ENCODE assay signal across 25 cellular contexts in the genomic region with DNA sequence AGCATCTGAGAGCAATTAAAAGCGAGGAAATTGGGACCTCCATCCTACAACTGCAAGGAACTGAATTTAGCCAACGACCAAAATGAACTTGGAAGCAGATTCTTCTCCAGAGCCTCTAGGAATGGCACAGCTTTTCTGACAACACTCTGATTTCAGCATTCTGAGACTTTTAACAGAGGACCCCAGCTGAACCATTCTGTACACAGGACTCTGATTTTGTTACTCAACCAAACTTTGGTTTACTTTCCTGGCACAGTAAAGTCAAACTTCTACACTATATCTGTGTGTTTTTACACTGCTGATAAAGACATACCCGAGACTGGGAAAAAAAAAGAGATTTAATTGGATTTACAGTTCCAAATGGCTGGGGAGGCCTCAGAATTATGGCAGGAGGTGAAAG.
"Had no signal": no experiment of that assay in that cellular context is flagged by ENCODE, and none has a peak within 500 bp of the region (broad histone marks: within the 10 kb centered on the region; RNA-seq: fewer than 3 reads in every experiment).

No MANE protein-coding gene starts in this region.

- H3K27ac ChIP-seq: colonic mucosa, epithelial cell of prostate, esophagus squamous epithelium, gastrocnemius medialis, heart right ventricle, left ventricle myocardium inferior, lower lobe of right lung had no signal

- ATAC-seq: effector memory CD8-positive, alpha-beta T cell; esophagus mucosa; gastrocnemius medialis; heart right ventricle; left cardiac atrium; lower lobe of right lung; mucosa of descending colon had no signal

- H3K27me3 ChIP-seq: colonic mucosa, esophagus squamous epithelium, gastrocnemius medialis had no signal

- H3K4me3 ChIP-seq: colonic mucosa, esophagus squamous epithelium, gastrocnemius medialis, heart right ventricle, left ventricle myocardium inferior, lower lobe of right lung, mucosa of descending colon had no signal

- DNase-seq: colonic mucosa; cortex of kidney; effector CD8-positive, alpha-beta T cell; effector memory CD8-positive, alpha-beta T cell; endodermal cell; erythroblast; esophagus squamous epithelium; foreskin fibroblast; foreskin melanocyte; gastrocnemius medialis; glutamatergic neuron; head of caudate nucleus; heart right ventricle; hippocampal formation; left cardiac atrium; left ventricle myocardium inferior; lower lobe of right lung; mesenchymal stem cell; mucosa of descending colon; naive B cell had no signal

- H3K9me3 ChIP-seq: colonic mucosa, esophagus squamous epithelium, gastrocnemius medialis, left ventricle myocardium inferior, lower lobe of right lung, mucosa of descending colon had no signal

- H3K4me1 ChIP-seq: colonic mucosa, esophagus squamous epithelium, gastrocnemius medialis, heart right ventricle, left ventricle myocardium inferior, lower lobe of right lung had no signal

- FAIRE-seq: endometrium, islet of Langerhans, keratinocyte had no signal

- H3K36me3 ChIP-seq: colonic mucosa, gastrocnemius medialis, heart right ventricle, left ventricle myocardium inferior, lower lobe of right lung had no signal
